ENCODE assay signal across 20 cellular contexts in genomic region chr2:175619591-175619990, GRCh38.
"Had no signal": no experiment of that assay in that cellular context is flagged by ENCODE, and none has a peak within 500 bp of the region (broad histone marks: within the 10 kb centered on the region; RNA-seq: fewer than 3 reads in every experiment).

No MANE protein-coding gene starts in this region.

- H3K36me3 ChIP-seq: thoracic aorta, tibial nerve, upper lobe of left lung had no signal

- H3K9me3 Mint-ChIP-seq: natural killer cell; stimulated activated memory B cell treated with anti-CD40 and anti-IgM and Interleukin-4, amounts not matched to agents 10 μg/mL and 1 μg/mL and 100 μg/mL, for 72 hours; stimulated activated naive CD8-positive, alpha-beta T cell treated with anti-CD3 and anti-CD28 coated beads, Interleukin-15, Interleukin-2, amounts not matched to agents 100 ng/mL and 50 ng/mL, for 24 hours had no signal

- FAIRE-seq: endometrium, frontal cortex, keratinocyte, urothelium cell line had no signal

- ATAC-seq: effector memory CD8-positive, alpha-beta T cell; left lobe of liver; natural killer cell; sciatic nerve; stimulated activated memory B cell treated with anti-CD40 and anti-IgM and Interleukin-4, amounts not matched to agents 10 μg/mL and 1 μg/mL and 100 μg/mL, for 72 hours had no signal

- DNase-seq: cortex of kidney; effector memory CD8-positive, alpha-beta T cell; natural killer cell; stimulated activated CD4-positive, alpha-beta T cell treated with anti-CD3 and anti-CD28 coated beads, Interleukin-4, amount 100 ng/mL, for 4 hours; upper lobe of left lung had no signal

- H3K27me3 ChIP-seq: tibial nerve, upper lobe of left lung had no signal

- H3K36me3 Mint-ChIP-seq: memory B cell; natural killer cell; stimulated activated memory B cell treated with anti-CD40 and anti-IgM and Interleukin-4, amounts not matched to agents 10 μg/mL and 1 μg/mL and 100 μg/mL, for 72 hours had no signal

- H3K9me3 ChIP-seq: thoracic aorta, tibial nerve, upper lobe of left lung had no signal

- H3K4me1 ChIP-seq: tibial nerve, upper lobe of left lung had no signal

- H3K9ac ChIP-seq: parathyroid adenoma had no signal

- H3K4me3 Mint-ChIP-seq: effector memory CD8-positive, alpha-beta T cell; memory B cell; natural killer cell; neural crest cell; stimulated activated memory B cell treated with anti-CD40 and anti-IgM and Interleukin-4, amounts not matched to agents 10 μg/mL and 1 μg/mL and 100 μg/mL, for 72 hours; stimulated activated naive CD8-positive, alpha-beta T cell treated with anti-CD3 and anti-CD28 coated beads, Interleukin-15, Interleukin-2, amounts not matched to agents 100 ng/mL and 50 ng/mL, for 24 hours had no signal

- H3K27me3 Mint-ChIP-seq: progenitor cell of endocrine pancreas; stimulated activated memory B cell treated with anti-CD40 and anti-IgM and Interleukin-4, amounts not matched to agents 10 μg/mL and 1 μg/mL and 100 μg/mL, for 72 hours had no signal

- H3K4me1 Mint-ChIP-seq: memory B cell; natural killer cell; stimulated activated memory B cell treated with anti-CD40 and anti-IgM and Interleukin-4, amounts not matched to agents 10 μg/mL and 1 μg/mL and 100 μg/mL, for 72 hours had no signal

- H3K27ac Mint-ChIP-seq: effector memory CD8-positive, alpha-beta T cell; memory B cell; natural killer cell; progenitor cell of endocrine pancreas; stimulated activated memory B cell treated with anti-CD40 and anti-IgM and Interleukin-4, amounts not matched to agents 10 μg/mL and 1 μg/mL and 100 μg/mL, for 72 hours; stimulated activated naive CD8-positive, alpha-beta T cell treated with anti-CD3 and anti-CD28 coated beads, Interleukin-15, Interleukin-2, amounts not matched to agents 100 ng/mL and 50 ng/mL, for 24 hours had no signal

- H3K27ac ChIP-seq: parathyroid adenoma, thoracic aorta, tibial nerve, upper lobe of left lung had no signal

- H3K79me2 ChIP-seq: parathyroid adenoma had no signal

- H3K4me3 ChIP-seq: lung, thoracic aorta, tibial nerve, upper lobe of left lung had no signal

- H2AFZ ChIP-seq: parathyroid adenoma had no signal
